Comparison of ENCODE assay signal across 13 cellular contexts in the genomic region with DNA sequence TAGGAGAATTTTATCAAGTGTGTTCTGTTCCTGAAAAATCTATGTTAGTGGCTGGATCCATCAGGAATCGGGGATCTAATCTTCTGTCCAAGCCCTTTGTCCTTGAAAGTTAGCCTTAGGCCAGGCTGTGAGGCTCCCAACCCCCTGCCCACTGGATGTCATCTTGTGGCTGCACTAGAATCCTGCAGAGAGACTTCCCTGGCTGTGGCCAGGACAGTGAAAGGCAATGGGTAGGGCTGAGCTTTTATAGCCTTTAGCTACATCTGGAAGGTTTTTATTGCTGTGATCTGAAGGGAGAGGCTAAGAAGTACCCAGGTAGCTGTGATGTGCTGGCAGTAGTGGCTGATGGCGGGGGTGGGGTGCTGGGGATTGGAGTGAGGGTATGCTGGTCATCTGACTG. TPM values are rescaled to one million over a fixed set of nuclear protein-coding genes. Genes with fewer than 3 reads are reported as not detected.
A peak's percentile ranks its signal among the peaks of the same experiment; 100 is the strongest.
DNase-seq lines count a peak whose midpoint lies in the region; ATAC-seq, FAIRE-seq and TF ChIP-seq lines count a peak whose summit lies in the region.
"Had no signal": no experiment of that assay in that cellular context is flagged by ENCODE, and none has a peak within 500 bp of the region (broad histone marks: within the 10 kb centered on the region; RNA-seq: fewer than 3 reads in every experiment).

No MANE protein-coding gene starts in this region.

- no peaks in the 10 kb centered on the region for H3K27me3 ChIP-seq in BJ (ENCODE audit: control insufficient read depth, insufficient read depth, low read length)
- no peaks in the 10 kb centered on the region for H3K27me3 ChIP-seq in PC-9 (ENCODE audit: insufficient read depth, low read depth)
- no peaks in the 10 kb centered on the region for H3K27me3 ChIP-seq in pancreas

- H3K4me3 ChIP-seq in BJ (ENCODE audit: low read depth, low read length) (peak overlapping the region; percentile 72), PC-9 (peak overlapping the region; percentile 99), fibroblast of the aortic adventitia (ENCODE audit: low read depth, low read length) (peak overlapping the region; percentile 79), pancreas (peak overlapping the region in 3 of 4 donors; percentile 52 to 76 (median 74))

- ATAC-seq in pancreas: no peak
- no peak for ATAC-seq in GM21515 (IDR thresholded peaks at IDR 0.05; ENCODE audit: unreplicated experiment)
- ATAC-seq: activated naive CD8-positive, alpha-beta T cell treated with anti-CD3 and anti-CD28 coated beads, Interleukin-2, amount 50 U/mL, for 24 hours; naive thymus-derived CD8-positive, alpha-beta T cell had no signal

- intact Hi-C loops in PC-9 (cut with micrococcal nuclease; ENCODE audit: unreplicated experiment): loop anchor here (5.0 kb wide), 2 partner anchors 41 to 91 kb away; no protein-coding TSS in a partner anchor
- intact Hi-C loops in pancreas (cut with DNase I): no loop called here

- no TSS peak for BruUV-seq in PC-9 (replicated peaks; lab: Mats Ljungman, UMichigan)

- peaks cover 76% of the 10 kb centered on the region for H3K79me2 ChIP-seq in PC-9 (ENCODE audit: low read depth)

- no peaks in the 10 kb centered on the region for H3K9me2 ChIP-seq in PC-9 (ENCODE audit: insufficient read depth)

- peaks cover 58% of the 10 kb centered on the region for H3F3A ChIP-seq in PC-9 (ENCODE audit: insufficient read depth, low read depth)

- no peak overlapping the region for H2AFZ ChIP-seq in PC-9

- DNase-seq in BJ (ENCODE audit: low read depth) (no peak), PC-9 (peak in 1 of 2 experiments; percentile 69), fibroblast of the aortic adventitia (ENCODE audit: low read depth) (no peak), pancreas (no peak), GM13976 (ENCODE audit: low spot score) (no peak), GM10266 (ENCODE audit: extremely low spot score) (no peak), G401 (ENCODE audit: low spot score) (no peak)
- DNase-seq: activated CD4-positive, CD25-positive, alpha-beta regulatory T cell treated with anti-CD3 and anti-CD28 coated beads, Interleukin-2, amount 50 U/mL, for 72 hours; activated naive CD8-positive, alpha-beta T cell treated with anti-CD3 and anti-CD28 coated beads, Interleukin-2, amount 50 U/mL, for 24 hours; naive thymus-derived CD8-positive, alpha-beta T cell; NCI-H1092 treated with DMSO at 0.1 percent for 48 hours had no signal

- peaks cover 64% of the 10 kb centered on the region for H3K4me1 ChIP-seq in PC-9 (replicated peaks; ENCODE audit: insufficient read depth)
- H3K4me1 ChIP-seq in pancreas: peaks cover 13 to 51% (median 20%) of the 10 kb centered on the region in 3 donors

- H4K20me1 ChIP-seq in PC-9 (ENCODE audit: insufficient read depth): peaks cover 5% of the 10 kb centered on the region; the same call in 1 of the 2 replicates

- H3K4me2 ChIP-seq in PC-9: peak overlapping the region; percentile 98

- 35 to 57% methylated on average over 2 of the region's 2 CpGs for WGBS in pancreas, 2 donors

- FAIRE-seq in pancreas (lab: Jason Lieb, UNC): no peak
- FAIRE-seq: frontal cortex had no signal

- H3K36me3 ChIP-seq in BJ (ENCODE audit: control insufficient read depth, insufficient read depth, low read length) (peaks cover 2% of the 10 kb centered on the region; the same call in 1 of the 2 replicates), PC-9 (ENCODE audit: low read depth) (peaks cover 16% of the 10 kb centered on the region), pancreas (no peaks in the 10 kb centered on the region)

- POLR2A ChIA-PET in BJ (lab: Charles Lee) (no interaction called here), PC-9 (lab: Charles Lee; ENCODE audit: unreplicated experiment) (interaction anchor here (0.5 kb wide), 1 partner anchor 1145 kb away, joined by 9 read pairs; the partner anchor contains the start of gene VPS11)

- in situ Hi-C loops in GM13976 (cut with MboI; ENCODE audit: low sequenced_read_pairs, unreplicated experiment) (no loop called here), G401 (cut with HindIII; ENCODE audit: low sequenced_read_pairs) (no loop called here)

- no peak for TF ChIP-seq CTCF in BJ (IDR thresholded peaks at IDR 0.05; ENCODE audit: insufficient read depth, low read depth, low read length)
- TF ChIP-seq CTCF in PC-9 (conservative IDR thresholded peaks at IDR 0.05): no peak
- no peak for TF ChIP-seq CTCF in fibroblast of the aortic adventitia (IDR thresholded peaks at IDR 0.05; ENCODE audit: insufficient read depth, low read length)
- no peak for TF ChIP-seq CTCF in pancreas (IDR thresholded peaks at IDR 0.05)
- TF ChIP-seq CTCF in GM13976 (IDR thresholded peaks at IDR 0.05; ENCODE audit: borderline replicate concordance, control extremely low read depth, extremely low read depth, insufficient read depth, missing control alignments): no peak
- no peak for TF ChIP-seq CTCF in GM10266 (IDR thresholded peaks at IDR 0.05; ENCODE audit: control insufficient read depth, insufficient read depth, low read depth, missing control alignments)

- H3K27ac ChIP-seq in PC-9 (peak overlapping the region; percentile 80), pancreas (peak overlapping the region in 2 of 4 donors; percentile 15 to 37)

- CTCF ChIA-PET in BJ (lab: Yijun Ruan, JAX): interaction anchor here (0.6 to 5.0 kb wide), 5 partner anchors 17 to 89 kb away, joined by 3 to 26 read pairs (median 3); no protein-coding TSS in a partner anchor
- CTCF ChIA-PET in PC-9 (lab: Charles Lee): interaction anchor here (1.0 kb wide), 1 partner anchor 105 kb away, joined by 15 read pairs; no protein-coding TSS in a partner anchor

- H3K9me3 ChIP-seq in PC-9 (ENCODE audit: insufficient read depth, low read depth): no peaks in the 10 kb centered on the region
- H3K9me3 ChIP-seq in pancreas: no peaks in the 10 kb centered on the region

RNA-seq across cellular contexts. Expression of gene OAF, which starts 2.1 kb away (rescaled TPM):
- polyA plus RNA-seq in BJ (2011; rRNA removed) (32.8 and 47.5 TPM in 2 replicates), pancreas (10 to 100 TPM; 21.6 to 35.0 TPM)
- polyA minus RNA-seq in BJ (2011; rRNA and poly(A)+ RNA removed): 13.8 and 22.0 TPM in 2 replicates
- total RNA-seq in PC-9 (2021) (45.6 and 66.1 TPM in 2 replicates), fibroblast of the aortic adventitia (ENCODE audit: low replicate concordance) (39.4 and 58.6 TPM in 2 replicates), pancreas (10 to 100 TPM; 37.1 to 88.3 (median 49.0) TPM)
- total RNA-seq in G401 (2014; rRNA removed; shearing (Covaris generic)): 13.8 and 18.3 TPM in 2 replicates

RNA-seq across cellular contexts. Expression of gene POU2F3, which starts 27.0 kb away (rescaled TPM):
- polyA plus RNA-seq in BJ (2011; rRNA removed) (0.06 TPM in 1 of 2 replicates, not detected in the other), pancreas (under 1 TPM; 0.27 to 0.54 TPM)
- not detected in 2 replicates for polyA minus RNA-seq in BJ (2011; rRNA and poly(A)+ RNA removed)
- total RNA-seq in PC-9 (2021) (2.3 and 2.9 TPM in 2 replicates), fibroblast of the aortic adventitia (ENCODE audit: low replicate concordance) (0.36 and 0.90 TPM in 2 replicates), pancreas (1 to 10 TPM in 1 of 6 donors, under 1 TPM in 5; 0.12 to 2.6 (median 0.23) TPM)
- total RNA-seq in G401 (2014; rRNA removed; shearing (Covaris generic)): not detected in 2 replicates
- total RNA-seq: naive thymus-derived CD8-positive, alpha-beta T cell had no signal
